ENCODE assay signal across 9 cellular contexts in the genomic region with DNA sequence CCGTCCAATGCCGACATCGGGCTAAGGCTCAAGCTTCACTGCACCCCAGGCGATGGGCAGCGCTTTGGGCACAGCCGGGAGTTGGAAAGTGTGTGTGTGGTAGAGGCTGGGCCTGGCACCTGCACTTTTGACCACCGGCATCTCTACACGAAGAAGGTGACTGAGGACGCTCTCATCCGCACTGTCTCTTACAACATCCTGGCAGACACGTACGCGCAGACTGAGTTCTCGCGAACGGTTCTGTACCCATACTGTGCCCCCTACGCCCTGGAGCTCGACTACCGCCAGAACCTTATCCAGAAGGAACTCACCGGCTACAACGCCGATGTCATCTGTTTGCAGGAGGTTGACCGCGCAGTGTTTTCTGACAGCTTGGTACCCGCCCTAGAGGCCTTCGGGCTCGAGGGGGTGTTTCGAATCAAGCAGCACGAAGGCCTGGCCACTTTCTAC. TPM values are rescaled to one million over a fixed set of nuclear protein-coding genes. Genes with fewer than 3 reads are reported as not detected.
A peak's percentile ranks its signal among the peaks of the same experiment; 100 is the strongest.
DNase-seq lines count a peak whose midpoint lies in the region; TF ChIP-seq lines count a peak whose summit lies in the region.
"Had no signal": no experiment of that assay in that cellular context is flagged by ENCODE, and none has a peak within 500 bp of the region (broad histone marks: within the 10 kb centered on the region; RNA-seq: fewer than 3 reads in every experiment).

No MANE protein-coding gene starts in this region.

- no peak overlapping the region for H2BK120ac ChIP-seq in H9 (ENCODE audit: low read depth, low read length, poor library complexity, severe bottlenecking)

- POLR2A ChIA-PET in RWPE1 (lab: Yijun Ruan, JAX; ENCODE audit: low non-redundant PET), result no interaction called here

- no peak overlapping the region for H2BK20ac ChIP-seq in H9 (ENCODE audit: low read depth, low read length, poor library complexity, severe bottlenecking)

- H3K27me3 ChIP-seq in H9 (ENCODE audit: insufficient read depth, low read length), result no peaks in the 10 kb centered on the region
- H3K27me3 ChIP-seq in adipocyte (replicated peaks; ENCODE audit: control insufficient read depth, insufficient read depth, low read length), result no peaks in the 10 kb centered on the region

- no peak overlapping the region for H2BK15ac ChIP-seq in H9 (ENCODE audit: low read depth, low read length)

- no peak overlapping the region for H2AFZ ChIP-seq in H9 (ENCODE audit: low read length)

- H3K4me3 Mint-ChIP-seq in H9, result peak overlapping the region; percentile 88 to 89

- peaks cover 10% of the 10 kb centered on the region for H3K23me2 ChIP-seq in H9 (ENCODE audit: insufficient read length, low read depth, low read length, poor library complexity, severe bottlenecking)

- no peak overlapping the region for H3K56ac ChIP-seq in H9 (ENCODE audit: insufficient read length, low read depth, low read length)

- H4K8ac ChIP-seq in H9 (replicated peaks; ENCODE audit: insufficient read length, low read depth, low read length), result no peak overlapping the region

- no CpG with 5 or more reads among the region's 29 CpGs for WGBS in H9 (ENCODE audit: extremely low coverage, insufficient read length, low lambda C conversion rate)

- CTCF ChIA-PET in RWPE1 (lab: Yijun Ruan, JAX), result no interaction called here

- H3K4me3 ChIP-seq in adipocyte (ENCODE audit: low read length), result peak overlapping the region; percentile 98

- H4K5ac ChIP-seq in H9 (ENCODE audit: insufficient read length, low read depth, low read length), result no peak overlapping the region

- H3K9me3 ChIP-seq in H9 (ENCODE audit: control insufficient read depth, low read depth, low read length) (no peaks in the 10 kb centered on the region), adipocyte (ENCODE audit: control insufficient read depth, low read length) (no peaks in the 10 kb centered on the region)

- DNase-seq in COLO668 (lab: John Stamatoyannopoulos, UW; ENCODE audit: unreplicated experiment) (peak; percentile 31), H9 (peak; percentile 49), RWPE1 (ENCODE audit: low spot score) (no peak), adipocyte (ENCODE audit: low read depth) (peak; percentile 66), iPS-NIHi11 (ENCODE audit: low spot score) (peak; percentile 16), amniotic stem cell (lab: John Stamatoyannopoulos, UW) (no peak), NCI-H446 treated with DMSO at 0.1 percent for 48 hours (lab: John Stamatoyannopoulos, UW) (no peak)
- peak; percentile 46 to 49 for DNase-seq in stimulated activated CD4-positive, alpha-beta T cell treated with anti-CD3 and anti-CD28 coated beads, Interleukin-2, amount 100 ng/mL, for 24 hours

- no peaks in the 10 kb centered on the region for H3K9me3 Mint-ChIP-seq in H9

- H4K91ac ChIP-seq in H9 (ENCODE audit: insufficient read length, low read depth, low read length), result no peak overlapping the region

- no peak overlapping the region for H3K18ac ChIP-seq in H9 (ENCODE audit: insufficient read length, low read depth, low read length)

- H3K79me2 ChIP-seq in H9 (ENCODE audit: insufficient read depth, low read length), result no peaks in the 10 kb centered on the region

- H2BK5ac ChIP-seq in H9 (ENCODE audit: insufficient read length, low read length), result no peak overlapping the region

- no peak overlapping the region for H3K23ac ChIP-seq in H9 (ENCODE audit: insufficient read length, low read depth, low read length)

- peak overlapping the region; percentile 75 for H3K4me2 ChIP-seq in H9 (ENCODE audit: insufficient read depth, insufficient read length, low read length)

- H3K36me3 ChIP-seq in adipocyte (ENCODE audit: control insufficient read depth, insufficient read depth, low read length, severe bottlenecking), result peaks cover 15% of the 10 kb centered on the region

- peaks cover 14 to 20% of the 10 kb centered on the region in 2 experiments for H3K4me1 Mint-ChIP-seq in H9

- peak overlapping the region; percentile 31 for H3K9ac ChIP-seq in H9 (ENCODE audit: extremely low read depth, insufficient read length, low read length)
- H3K9ac ChIP-seq in adipocyte (ENCODE audit: low read length), result peak overlapping the region; percentile 93

- no peaks in the 10 kb centered on the region for H3K79me1 ChIP-seq in H9 (ENCODE audit: insufficient read depth, low read depth, low read length, poor library complexity, severe bottlenecking)

- no peak overlapping the region for H2AK5ac ChIP-seq in H9 (ENCODE audit: insufficient read length, low read length)

- no peak overlapping the region for H3K14ac ChIP-seq in H9 (ENCODE audit: insufficient read depth, low read length)

- no peak overlapping the region for H3T11ph ChIP-seq in H9 (ENCODE audit: low read length)

- H3K27me3 Mint-ChIP-seq in H9 (ENCODE audit: low read depth), result peaks cover 9% of the 10 kb centered on the region; the same call in 1 of the 2 replicates

- H3K4ac ChIP-seq in H9 (ENCODE audit: low read depth, low read length), result no peak overlapping the region

- no peaks in the 10 kb centered on the region for H3K4me1 ChIP-seq in H9 (ENCODE audit: insufficient read depth, low read length)
- peaks cover 34% of the 10 kb centered on the region for H3K4me1 ChIP-seq in adipocyte (ENCODE audit: control insufficient read depth, insufficient read depth, low read length)

- no peaks in the 10 kb centered on the region for H4K20me1 ChIP-seq in H9 (ENCODE audit: control insufficient read depth, insufficient read depth, insufficient read length)

- H3K27ac ChIP-seq in H9 (ENCODE audit: insufficient read length, low read depth, low read length) (no peak overlapping the region), RWPE1 (peak overlapping the region; percentile 84)

- H3K36me3 Mint-ChIP-seq in H9 (ENCODE audit: insufficient read depth in 1 of 3, low read depth in 3 of 3), result peaks cover 0 to 18% (median 16%) of the 10 kb centered on the region in 3 experiments; a peak in 6 of 7 replicates

- no peak overlapping the region for H2BK12ac ChIP-seq in H9 (ENCODE audit: insufficient read length, low read depth, low read length)

- H3K27ac Mint-ChIP-seq in H9, result no peak overlapping the region

- TF ChIP-seq CTCF in H9 (conservative IDR thresholded peaks at IDR 0.05), result no peak
- TF ChIP-seq CTCF in RWPE1 (conservative IDR thresholded peaks at IDR 0.05; ENCODE audit: low read depth), result no peak

RNA-seq across cellular contexts. Expression of gene PDE12, which starts 1.0 kb away (rescaled TPM):
- total RNA-seq in H9 (2021), result 16.8 and 18.9 TPM in 2 replicates

RNA-seq across cellular contexts. Expression of gene DNAH12, which starts 13.0 kb away (rescaled TPM):
- not detected in 2 replicates for total RNA-seq in H9 (2021)
- total RNA-seq: SK-MEL-5 had no signal

RNA-seq across cellular contexts. Expression of gene ARF4, which starts 40.0 kb away (rescaled TPM):
- 160 TPM in 2 replicates for total RNA-seq in H9 (2021)

Comparison
In these comparisons a context has a peak if more than half of its experiments do, and no peak if none do; other contexts are left out.
1. DNase-seq: peak in COLO668 (single experiment), H9 (single experiment), adipocyte (single experiment), iPS-NIHi11 (single experiment) and stimulated activated CD4-positive, alpha-beta T cell treated with anti-CD3 and anti-CD28 coated beads, Interleukin-2, amount 100 ng/mL, for 24 hours (2 of 2); none in RWPE1 (single experiment), amniotic stem cell (single experiment) and NCI-H446 treated with DMSO at 0.1 percent for 48 hours (single experiment).